In genomic region chr12:121802843-121803698, GRCh38 we compare ENCODE assay signal across 1 cellular context.
A peak's percentile ranks its signal among the peaks of the same experiment; 100 is the strongest.
TF ChIP-seq lines count a peak whose summit lies in the region.

No MANE protein-coding gene starts in this region.

TF ChIP-seq in K562, 482 proteins besides CTCF, POLR2A, EP300 and RAD21 (continued from another document and continues in another):
- peak; percentile 61; the same call in 1 of the 2 replicates for TF ChIP-seq ZNF511 (CRISPR knock-in tag; IDR thresholded peaks at IDR 0.05)
- peak; percentile 1 for TF ChIP-seq CTCFL (IDR thresholded peaks at IDR 0.05; ENCODE audit: borderline replicate concordance, insufficient read depth, low read depth, low read length, poor library complexity, severe bottlenecking)
- TF ChIP-seq HDAC1 (IDR thresholded peaks at IDR 0.05), result peak in 1 of 2 experiments; percentile 31; a peak in 1 of 4 replicates
- TF ChIP-seq HOMEZ (CRISPR knock-in tag; IDR thresholded peaks at IDR 0.05), result no peak
- TF ChIP-seq E2F8 (IDR thresholded peaks at IDR 0.05; ENCODE audit: low read depth, partially characterized antibody), result no peak
- TF ChIP-seq HNRNPLL (IDR thresholded peaks at IDR 0.05; ENCODE audit: low read depth, low read length, poor library complexity, severe bottlenecking), result no peak
- TF ChIP-seq CHD2 (IDR thresholded peaks at IDR 0.05; ENCODE audit: low read depth, low read length), result peak; percentile 84
- peak; percentile 70 for TF ChIP-seq ASH1L (IDR thresholded peaks at IDR 0.05; ENCODE audit: borderline replicate concordance, low read depth, partially characterized antibody)
- no peak for TF ChIP-seq USF1 (CRISPR knock-in tag; IDR thresholded peaks at IDR 0.05)
- TF ChIP-seq ZC3H8 (IDR thresholded peaks at IDR 0.05), result no peak
- TF ChIP-seq ZBTB49 (CRISPR knock-in tag; IDR thresholded peaks at IDR 0.05; ENCODE audit: borderline replicate concordance), result no peak
- peak; percentile 48 to 66; a peak in 3 of 4 replicates for TF ChIP-seq MNT (conservative IDR thresholded peaks at IDR 0.05)
- peak; percentile 70 for TF ChIP-seq MEIS2 (IDR thresholded peaks at IDR 0.05; ENCODE audit: partially characterized antibody)
- TF ChIP-seq PHF20 (IDR thresholded peaks at IDR 0.05; ENCODE audit: partially characterized antibody), result no peak
- TF ChIP-seq DNMT1 (IDR thresholded peaks at IDR 0.05), result no peak
- TF ChIP-seq ZFPM2 (CRISPR knock-in tag; IDR thresholded peaks at IDR 0.05), result no peak
- TF ChIP-seq ZNF644 (tag; IDR thresholded peaks at IDR 0.05; ENCODE audit: low read depth), result peak; percentile 22; the same call in 1 of the 2 replicates
- no peak; the same call in 1 of the 2 replicates for TF ChIP-seq BACH1 (tag; IDR thresholded peaks at IDR 0.05)
- no peak for TF ChIP-seq MAFG (tag; conservative IDR thresholded peaks at IDR 0.05)
- TF ChIP-seq NCOA4 (IDR thresholded peaks at IDR 0.05; ENCODE audit: partially characterized antibody), result no peak
- peak; percentile 63 to 71 for TF ChIP-seq NRF1 (conservative IDR thresholded peaks at IDR 0.05 in 1 of 2, IDR thresholded peaks at IDR 0.05 in 1 of 2)
- TF ChIP-seq TSHZ1 (CRISPR knock-in tag; IDR thresholded peaks at IDR 0.05), result no peak
- TF ChIP-seq MIER1 (IDR thresholded peaks at IDR 0.05; ENCODE audit: low read depth), result no peak
- TF ChIP-seq LEF1 (IDR thresholded peaks at IDR 0.05), result no peak
- no peak for TF ChIP-seq TFAM (CRISPR knock-in tag; conservative IDR thresholded peaks at IDR 0.05)
- no peak; the same call in 1 of the 2 replicates for TF ChIP-seq SMAD4 (CRISPR knock-in tag; conservative IDR thresholded peaks at IDR 0.05)
- TF ChIP-seq ZBTB9 (CRISPR knock-in tag; IDR thresholded peaks at IDR 0.05), result no peak
- no peak for TF ChIP-seq YBX1 (IDR thresholded peaks at IDR 0.05)
- no peak for TF ChIP-seq SMARCB1 (IDR thresholded peaks at IDR 0.05; ENCODE audit: insufficient read length, low read depth)
- TF ChIP-seq MYNN (IDR thresholded peaks at IDR 0.05), result no peak
- no peak for TF ChIP-seq MYNN (CRISPR knock-in tag; IDR thresholded peaks at IDR 0.05)
- no peak for TF ChIP-seq ZNF217 (CRISPR knock-in tag; IDR thresholded peaks at IDR 0.05)
- TF ChIP-seq BRF1 (IDR thresholded peaks at IDR 0.05; ENCODE audit: borderline replicate concordance, extremely low read depth, insufficient read length), result no peak
- no peak for TF ChIP-seq BRF2 (IDR thresholded peaks at IDR 0.05; ENCODE audit: borderline replicate concordance, insufficient read depth, insufficient read length)
- no peak for TF ChIP-seq ZNF316 (IDR thresholded peaks at IDR 0.05)
- TF ChIP-seq EP400 (IDR thresholded peaks at IDR 0.05), result peak; percentile 74
- no peak for TF ChIP-seq ATF3 (IDR thresholded peaks at IDR 0.05)
- 0 out of 2 replicates have a peak, but pooled peaks have one; percentile 58 for TF ChIP-seq ATF3 (CRISPR knock-in tag; conservative IDR thresholded peaks at IDR 0.05)
- TF ChIP-seq SIN3A (IDR thresholded peaks at IDR 0.05; ENCODE audit: borderline replicate concordance in 2 of 2, control insufficient read depth in 1 of 2, low read depth in 2 of 2, low read length in 2 of 2), result peak; percentile 23 to 85; a peak in 2 of 4 replicates
- TF ChIP-seq NCOA1 (IDR thresholded peaks at IDR 0.05; ENCODE audit: low read depth), result no peak
